Comparison of ENCODE assay signal across 1 cellular context in the genomic region with DNA sequence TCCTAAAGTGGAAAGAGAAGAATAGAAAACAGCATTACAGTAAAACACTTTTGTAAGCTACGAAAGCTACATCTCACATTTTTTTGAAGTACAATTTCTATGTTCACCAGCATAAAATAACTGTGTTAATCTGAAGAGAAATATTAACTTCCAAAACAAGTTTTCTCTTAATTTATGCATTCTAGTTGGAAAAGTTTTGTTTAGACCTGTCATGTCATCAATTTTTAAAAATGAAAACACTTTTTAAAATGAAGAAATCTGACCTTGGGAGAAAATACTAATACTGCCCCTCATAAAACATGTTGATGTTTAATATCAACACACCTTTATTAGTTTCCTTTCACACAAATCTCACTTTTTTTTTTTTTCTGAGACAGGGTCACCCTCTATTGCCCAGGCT.
TF ChIP-seq lines count a peak whose summit lies in the region.

No MANE protein-coding gene starts in this region.

TF ChIP-seq in HepG2, 621 proteins besides CTCF, POLR2A, EP300 and RAD21:
- TF ChIP-seq, protein P1, sequence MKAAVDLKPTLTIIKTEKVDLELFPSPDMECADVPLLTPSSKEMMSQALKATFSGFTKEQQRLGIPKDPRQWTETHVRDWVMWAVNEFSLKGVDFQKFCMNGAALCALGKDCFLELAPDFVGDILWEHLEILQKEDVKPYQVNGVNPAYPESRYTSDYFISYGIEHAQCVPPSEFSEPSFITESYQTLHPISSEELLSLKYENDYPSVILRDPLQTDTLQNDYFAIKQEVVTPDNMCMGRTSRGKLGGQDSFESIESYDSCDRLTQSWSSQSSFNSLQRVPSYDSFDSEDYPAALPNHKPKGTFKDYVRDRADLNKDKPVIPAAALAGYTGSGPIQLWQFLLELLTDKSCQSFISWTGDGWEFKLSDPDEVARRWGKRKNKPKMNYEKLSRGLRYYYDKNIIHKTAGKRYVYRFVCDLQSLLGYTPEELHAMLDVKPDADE (CRISPR knock-in tag; IDR thresholded peaks at IDR 0.05) = no peak
- TF ChIP-seq MAFK (conservative IDR thresholded peaks at IDR 0.05 in 1 of 2, IDR thresholded peaks at IDR 0.05 in 1 of 2; ENCODE audit: low read length in 2 of 2) = peak in 1 of 2 experiments; percentile 41; a peak in 1 of 4 replicates
TF ChIP-seq in HepG2: peak in this region for 1.
